In the genomic region with DNA sequence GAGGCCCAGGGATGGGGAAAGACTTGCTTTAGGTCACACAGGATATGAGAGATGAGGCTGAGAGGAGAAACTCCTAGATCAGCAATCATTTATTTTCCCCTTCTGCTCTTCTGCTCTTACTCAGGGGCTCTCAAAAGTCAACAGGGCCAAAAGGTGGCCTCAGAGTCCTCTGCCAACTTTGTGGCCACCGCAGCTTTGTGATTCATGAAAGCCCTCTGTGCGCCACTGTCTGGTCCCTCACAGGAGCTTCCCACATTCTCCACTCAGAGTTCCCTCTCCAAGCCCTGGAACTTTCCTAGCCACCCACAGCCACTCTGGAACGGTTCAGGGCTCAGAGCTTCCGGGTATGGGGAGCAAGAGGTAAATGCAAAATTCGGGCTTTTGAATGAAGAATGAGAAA, we compare ENCODE assay signal across 28 cellular contexts.
"Had no signal": no experiment of that assay in that cellular context is flagged by ENCODE, and none has a peak within 500 bp of the region (broad histone marks: within the 10 kb centered on the region; RNA-seq: fewer than 3 reads in every experiment).

No MANE protein-coding gene starts in this region.

- H3K4me3 ChIP-seq: MG63 had no signal

- H3K4me1 Mint-ChIP-seq: activated naive CD4-positive, alpha-beta T cell treated with anti-CD3 and anti-CD28 coated beads, Interleukin-2, amount 10 ng/mL, durations not matched to agents 7 days and 5 days had no signal

- H3K9ac ChIP-seq: KMS-11 had no signal

- H3K36me3 ChIP-seq: MG63 had no signal

- H3K27ac Mint-ChIP-seq: activated CD8-positive, alpha-beta T cell treated with anti-CD3 and anti-CD28 coated beads for 36 hours; activated naive CD4-positive, alpha-beta T cell treated with anti-CD3 and anti-CD28 coated beads, Interleukin-2, amount 10 ng/mL, durations not matched to agents 7 days and 5 days; activated naive CD8-positive, alpha-beta T cell treated with anti-CD3 and anti-CD28 coated beads for 36 hours; activated T-cell treated with anti-CD3 and anti-CD28 coated beads, Interleukin-2, amount 50 U/mL, for 72 hours; activated T-helper 2 cell treated with anti-CD3 and anti-CD28 coated beads, Interferon-gamma antibody, Interleukin-2, Interleukin-4, amounts not matched to agents 10 μg/mL and 5 μg/mL and 100 μg/mL, durations not matched to agents 14 hours and 24 hours and 36 hours; T-helper 1 cell treated with Interleukin-12 subunit alpha and Interleukin-12 subunit beta and Interleukin-4 antibody, amounts not matched to agents 30 μg/mL and 1 μg/mL, for 36 hours had no signal

- DNase-seq: activated CD4-positive, alpha-beta T cell treated with anti-CD3 and anti-CD28 coated beads for 4 hours; activated CD8-positive, alpha-beta memory T cell treated with anti-CD3 and anti-CD28 coated beads, Interleukin-2, amount 50 U/mL, for 4 hours; activated CD8-positive, alpha-beta T cell treated with anti-CD3 and anti-CD28 coated beads for 36 hours; activated gamma-delta T cell treated with Interleukin-2 at 50 U/mL for 16 hours; activated naive CD4-positive, alpha-beta T cell treated with anti-CD3 and anti-CD28 coated beads, Interleukin-2, amount 10 ng/mL, durations not matched to agents 7 days and 5 days; activated naive CD8-positive, alpha-beta T cell treated with anti-CD3 and anti-CD28 coated beads for 36 hours; activated T-cell treated with anti-CD3 and anti-CD28 coated beads, Interleukin-2, amount 50 U/mL, for 72 hours; MG63; MV-4-11; NCI-H1092 treated with DMSO at 0.1 percent for 48 hours; NCI-H1417 treated with DMSO at 0.1 percent for 48 hours; NCI-H1694; NCI-H2029; NCI-H2107; NCI-H2171 treated with DMSO at 0.1 percent for 48 hours; NCI-H226; NCI-H510A; NCI-H526 treated with DMSO at 0.1 percent for 48 hours; NCI-H82; NK-92 treated with Interleukin-12 subunit alpha and Interleukin-12 subunit beta, amount 100 ng/mL, for 24 hours; OCI-M1; SHP77 treated with DMSO at 0.1 percent for 48 hours had no signal

- H3K9me3 Mint-ChIP-seq: activated CD8-positive, alpha-beta T cell treated with anti-CD3 and anti-CD28 coated beads for 36 hours; activated naive CD4-positive, alpha-beta T cell treated with anti-CD3 and anti-CD28 coated beads, Interleukin-2, amount 10 ng/mL, durations not matched to agents 7 days and 5 days; activated naive CD8-positive, alpha-beta T cell treated with anti-CD3 and anti-CD28 coated beads for 36 hours; activated T-cell treated with anti-CD3 and anti-CD28 coated beads, Interleukin-2, amount 50 U/mL, for 72 hours; activated T-helper 2 cell treated with anti-CD3 and anti-CD28 coated beads, Interferon-gamma antibody, Interleukin-2, Interleukin-4, amounts not matched to agents 10 μg/mL and 5 μg/mL and 100 μg/mL, durations not matched to agents 14 hours and 24 hours and 36 hours; T-helper 1 cell treated with Interleukin-12 subunit alpha and Interleukin-12 subunit beta and Interleukin-4 antibody, amounts not matched to agents 30 μg/mL and 1 μg/mL, for 36 hours had no signal

- H3K27me3 ChIP-seq: MG63 had no signal

- H3K4me3 Mint-ChIP-seq: activated CD8-positive, alpha-beta T cell treated with anti-CD3 and anti-CD28 coated beads for 36 hours; activated naive CD4-positive, alpha-beta T cell treated with anti-CD3 and anti-CD28 coated beads, Interleukin-2, amount 10 ng/mL, durations not matched to agents 7 days and 5 days; activated naive CD8-positive, alpha-beta T cell treated with anti-CD3 and anti-CD28 coated beads for 36 hours; activated T-cell treated with anti-CD3 and anti-CD28 coated beads, Interleukin-2, amount 50 U/mL, for 72 hours; T-helper 1 cell treated with Interleukin-12 subunit alpha and Interleukin-12 subunit beta and Interleukin-4 antibody, amounts not matched to agents 30 μg/mL and 1 μg/mL, for 36 hours had no signal

- ATAC-seq: activated CD4-positive, CD25-positive, alpha-beta regulatory T cell treated with anti-CD3 and anti-CD28 coated beads, Interleukin-2, amount 50 U/mL, for 24 hours; activated CD8-positive, alpha-beta T cell treated with anti-CD3 and anti-CD28 coated beads for 36 hours; activated T-cell treated with anti-CD3 and anti-CD28 coated beads, Interleukin-2, amount 50 U/mL, for 72 hours; Panc1 had no signal

- H3K27me3 Mint-ChIP-seq: activated naive CD8-positive, alpha-beta T cell treated with anti-CD3 and anti-CD28 coated beads for 36 hours had no signal

- H3K9me3 ChIP-seq: MG63 had no signal

- H3K4me2 ChIP-seq: KMS-11 had no signal

- H3K36me3 Mint-ChIP-seq: activated naive CD4-positive, alpha-beta T cell treated with anti-CD3 and anti-CD28 coated beads, Interleukin-2, amount 10 ng/mL, durations not matched to agents 7 days and 5 days; activated naive CD8-positive, alpha-beta T cell treated with anti-CD3 and anti-CD28 coated beads for 36 hours had no signal

- H3K27ac ChIP-seq: KMS-11, RWPE1 had no signal
